ENCODE assay signal across 8 cellular contexts in genomic region chr2:47002480-47003381, GRCh38.
DNase-seq lines count a peak whose midpoint lies in the region; ATAC-seq, FAIRE-seq and TF ChIP-seq lines count a peak whose summit lies in the region.

No MANE protein-coding gene starts in this region.

- no TSS peak for BruUV-seq in GM12878 (replicated peaks; lab: Mats Ljungman, UMichigan)

- no peak overlapping the region for H2AFZ ChIP-seq in GM12878 (ENCODE audit: control insufficient read depth, low read depth, low read length)

- H3K9ac ChIP-seq in GM12878 (ENCODE audit: control insufficient read depth, insufficient read depth, low read length), result no peak overlapping the region

- CTCF ChIA-PET in GM12878 (lab: Yijun Ruan, JAX), result no interaction called here

- peak; percentile 77 for ATAC-seq in GM12878
- peak; percentile 51 for ATAC-seq in left lung
- peak; percentile 3 to 76 for ATAC-seq in upper lobe of left lung (ENCODE audit: low FRiP score in 2 of 2)
- ATAC-seq in GM18511 (IDR thresholded peaks at IDR 0.05; ENCODE audit: unreplicated experiment), result no peak
- ATAC-seq in HG02938 (IDR thresholded peaks at IDR 0.05; ENCODE audit: unreplicated experiment), result no peak

- SMC1A ChIA-PET in GM12878 (lab: Charles Lee; ENCODE audit: uncharacterized antibody, unreplicated experiment), result no interaction called here

- peaks cover 4 to 12% of the 10 kb centered on the region in 2 experiments; a peak in 3 of 4 replicates for H3K36me3 ChIP-seq in GM12878 (ENCODE audit: control insufficient read depth in 2 of 2, insufficient read depth in 2 of 2, low read length in 1 of 2)
- peaks cover 0 to 48% of the 10 kb centered on the region in 2 donors for H3K36me3 ChIP-seq in left lung
- peaks cover 11 to 37% (median 23%) of the 10 kb centered on the region in 4 donors for H3K36me3 ChIP-seq in upper lobe of left lung

- 86% methylated on average over 7 of the region's 7 CpGs for WGBS in GM12878 (ENCODE audit: insufficient coverage, insufficient replicate concordance, low lambda C conversion rate, missing lambda C conversion rate)
- WGBS in upper lobe of left lung, 2 donors, result 59 to 75% methylated on average over 7 of the region's 7 CpGs

- DNase-seq in AG10803 (ENCODE audit: low read depth), result peak; percentile 53
- peak; percentile 63 for DNase-seq in M059J (ENCODE audit: low read depth)
- no peak for DNase-seq in GM12878 (ENCODE audit: low read depth, low spot score)
- peak in 1 of 2 donors; percentile 41 for DNase-seq in left lung
- no peak for DNase-seq in upper lobe of left lung
- DNase-seq in inferior parietal cortex (ENCODE audit: extremely low spot score), result no peak

- TF ChIP-seq EP300 in GM12878 (IDR thresholded peaks at IDR 0.05; ENCODE audit: borderline replicate concordance in 1 of 2, control insufficient read depth in 1 of 2, low read depth in 2 of 2, low read length in 2 of 2) (no peak), upper lobe of left lung (IDR thresholded peaks at IDR 0.05) (no peak)

- POLR2A ChIA-PET in GM12878 (lab: Charles Lee), result interaction anchor here (0.7 kb wide), 1 partner anchor 317 kb away, joined by 4 read pairs; no protein-coding TSS in a partner anchor

- no peaks in the 10 kb centered on the region for H3K79me2 ChIP-seq in GM12878 (ENCODE audit: control insufficient read depth, insufficient read depth, low read length)

- no peak for TF ChIP-seq POLR2A in GM12878 (IDR thresholded peaks at IDR 0.05; ENCODE audit: low read depth, low read length)
- no peak for TF ChIP-seq POLR2A in upper lobe of left lung (IDR thresholded peaks at IDR 0.05)

- no peak overlapping the region for H3K4me2 ChIP-seq in GM12878 (ENCODE audit: control insufficient read depth, insufficient read depth)

- H3K4me1 ChIP-seq in GM12878 (ENCODE audit: control insufficient read depth, insufficient read depth, low read length), result no peaks in the 10 kb centered on the region
- peaks cover 4 to 11% of the 10 kb centered on the region in 2 donors for H3K4me1 ChIP-seq in left lung
- peaks cover 0 to 12% (median 6%) of the 10 kb centered on the region in 4 donors for H3K4me1 ChIP-seq in upper lobe of left lung

- H3K9me3 ChIP-seq in GM12878 (replicated peaks; ENCODE audit: control insufficient read depth, insufficient read depth, low read length) (no peaks in the 10 kb centered on the region), left lung (no peaks in the 10 kb centered on the region), upper lobe of left lung (no peaks in the 10 kb centered on the region)

- no peak for TF ChIP-seq CTCF in AG10803 (conservative IDR thresholded peaks at IDR 0.05; ENCODE audit: low read length)
- TF ChIP-seq CTCF in GM12878 (IDR thresholded peaks at IDR 0.05 in 2 of 3, conservative IDR thresholded peaks at IDR 0.05 in 1 of 3; ENCODE audit: control insufficient read depth in 2 of 3, extremely low read depth in 1 of 3, insufficient read depth in 1 of 3, low read depth in 3 of 3, low read length in 3 of 3), result no peak
- no peak for TF ChIP-seq CTCF in left lung (IDR thresholded peaks at IDR 0.05)
- no peak for TF ChIP-seq CTCF in upper lobe of left lung (IDR thresholded peaks at IDR 0.05)

- in situ Hi-C loops in GM12878 (cut with MboI), result no loop called here

- no peak overlapping the region for H3K4me3 ChIP-seq in AG10803 (ENCODE audit: low read length)
- H3K4me3 ChIP-seq in GM12878, result no peak overlapping the region
- H3K4me3 ChIP-seq in left lung, result no peak overlapping the region
- H3K4me3 ChIP-seq in upper lobe of left lung, result no peak overlapping the region

- intact Hi-C loops in GM12878 (cut with micrococcal nuclease; ENCODE audit: unreplicated experiment) (no loop called here), left lung (cut with DNase I) (no loop called here)

- RAD21 ChIA-PET in GM12878 (lab: Charles Lee; ENCODE audit: unreplicated experiment), result no interaction called here

- no peak for FAIRE-seq in GM12878 (lab: Jason Lieb, UNC)

- H3K27ac ChIP-seq in GM12878 (ENCODE audit: control insufficient read depth, insufficient read depth) (no peak overlapping the region), left lung (no peak overlapping the region), upper lobe of left lung (peak overlapping the region in 1 of 4 donors; percentile 35)

- no peak for TF ChIP-seq RAD21 in GM12878 (IDR thresholded peaks at IDR 0.05; ENCODE audit: insufficient read depth, low read depth, low read length)

- no peaks in the 10 kb centered on the region for H4K20me1 ChIP-seq in GM12878 (ENCODE audit: control insufficient read depth, insufficient read depth)

- no peaks in the 10 kb centered on the region for H3K27me3 ChIP-seq in GM12878 (replicated peaks in 1 of 2; ENCODE audit: control insufficient read depth in 2 of 2, insufficient read depth in 2 of 2, low read length in 1 of 2)
- no peaks in the 10 kb centered on the region for H3K27me3 ChIP-seq in left lung
- H3K27me3 ChIP-seq in upper lobe of left lung, result no peaks in the 10 kb centered on the region

TF ChIP-seq in GM12878, 131 proteins besides CTCF, POLR2A, EP300 and RAD21:
- TF ChIP-seq BMI1 (IDR thresholded peaks at IDR 0.05; ENCODE audit: borderline replicate concordance) (peak; percentile 93), MTA3 (IDR thresholded peaks at IDR 0.05; ENCODE audit: borderline replicate concordance, low read length) (no peak), FOS (IDR thresholded peaks at IDR 0.05; ENCODE audit: borderline replicate concordance, extremely low read depth, insufficient read length) (no peak), SPI1 (IDR thresholded peaks at IDR 0.05; ENCODE audit: borderline replicate concordance, insufficient read depth, low read depth, low read length) (peak; percentile 57; the same call in 1 of the 2 replicates), BCL3 (IDR thresholded peaks at IDR 0.05; ENCODE audit: borderline replicate concordance, insufficient read depth, low read depth, low read length, poor library complexity, severe bottlenecking) (peak; percentile 9)

Comparison
In these comparisons a context has a peak if more than half of its experiments do, and no peak if none do; other contexts are left out.
1. DNase-seq: peak in AG10803 (single experiment) and M059J (single experiment); none in GM12878 (single experiment), upper lobe of left lung (0 of 2) and inferior parietal cortex (single experiment).
2. ATAC-seq: peak in GM12878 (single experiment), left lung (single experiment) and upper lobe of left lung (2 of 2); none in GM18511 (single experiment) and HG02938 (single experiment).